ENCODE assay signal across 1 cellular context in genomic region chr18:74596959-74597661, GRCh38.
A peak's percentile ranks its signal among the peaks of the same experiment; 100 is the strongest.
TF ChIP-seq lines count a peak whose summit lies in the region.

No MANE protein-coding gene starts in this region.

TF ChIP-seq in K562, 482 proteins besides CTCF, POLR2A, EP300 and RAD21 (continued from another document and continues in another):
- no peak for TF ChIP-seq CHD7 (IDR thresholded peaks at IDR 0.05; ENCODE audit: low read depth, low read length)
- TF ChIP-seq L3MBTL2 (IDR thresholded peaks at IDR 0.05), result peak; percentile 90
- TF ChIP-seq MBD2 (IDR thresholded peaks at IDR 0.05; ENCODE audit: borderline replicate concordance, low read depth), result no peak
- no peak for TF ChIP-seq MLLT1 (IDR thresholded peaks at IDR 0.05)
- peak; percentile 73 for TF ChIP-seq PHF8 (IDR thresholded peaks at IDR 0.05; ENCODE audit: borderline replicate concordance, low read length)
- no peak for TF ChIP-seq POLR2AphosphoS2 (IDR thresholded peaks at IDR 0.05; ENCODE audit: low read length)
- no peak for TF ChIP-seq MYBL2 (IDR thresholded peaks at IDR 0.05; ENCODE audit: low read depth)
- no peak for TF ChIP-seq MYBL2 (CRISPR knock-in tag; IDR thresholded peaks at IDR 0.05; ENCODE audit: borderline replicate concordance)
- TF ChIP-seq CSDE1 (IDR thresholded peaks at IDR 0.05), result no peak
- TF ChIP-seq SRSF9 (IDR thresholded peaks at IDR 0.05; ENCODE audit: borderline replicate concordance, low read depth, low read length), result no peak
- TF ChIP-seq KLF16 (IDR thresholded peaks at IDR 0.05), result no peak; the same call in 1 of the 2 replicates
- TF ChIP-seq PREB (CRISPR knock-in tag; IDR thresholded peaks at IDR 0.05), result no peak
- TF ChIP-seq ZNF780A (CRISPR knock-in tag; IDR thresholded peaks at IDR 0.05), result no peak
- TF ChIP-seq KLF1 (tag; IDR thresholded peaks at IDR 0.05), result 0 out of 2 replicates have a peak, but pooled peaks have one; percentile 47
- TF ChIP-seq ZNF584 (CRISPR knock-in tag; IDR thresholded peaks at IDR 0.05; ENCODE audit: low read depth), result no peak
- peak; percentile 3 for TF ChIP-seq RBBP5 (IDR thresholded peaks at IDR 0.05; ENCODE audit: borderline replicate concordance, insufficient read depth, low read length, poor library complexity, severe bottlenecking)
- TF ChIP-seq RBM14 (IDR thresholded peaks at IDR 0.05; ENCODE audit: borderline replicate concordance, insufficient read depth, low read depth, low read length), result no peak
- no peak for TF ChIP-seq KAT7 (CRISPR knock-in tag; IDR thresholded peaks at IDR 0.05; ENCODE audit: borderline replicate concordance)
- TF ChIP-seq GTF2F1 (IDR thresholded peaks at IDR 0.05; ENCODE audit: low read depth, low read length), result no peak
- TF ChIP-seq MECOM (CRISPR knock-in tag; IDR thresholded peaks at IDR 0.05), result no peak
- peak; percentile 69; the same call in 1 of the 2 replicates for TF ChIP-seq KLF6 (CRISPR knock-in tag; IDR thresholded peaks at IDR 0.05; ENCODE audit: borderline replicate concordance)
- TF ChIP-seq ZNF512 (tag; IDR thresholded peaks at IDR 0.05), result no peak
- 0 out of 2 replicates have a peak, but pooled peaks have one; percentile 12 for TF ChIP-seq CXXC5 (CRISPR knock-in tag; IDR thresholded peaks at IDR 0.05)
- no peak for TF ChIP-seq HNRNPL (IDR thresholded peaks at IDR 0.05; ENCODE audit: low read depth, low read length)
- TF ChIP-seq SMARCA4 (IDR thresholded peaks at IDR 0.05), result no peak
- TF ChIP-seq SAP30 (IDR thresholded peaks at IDR 0.05; ENCODE audit: borderline replicate concordance, insufficient read depth, low read depth, low read length, poor library complexity, severe bottlenecking), result no peak
- no peak for TF ChIP-seq FOXM1 (IDR thresholded peaks at IDR 0.05; ENCODE audit: low read depth)
- no peak for TF ChIP-seq FOXM1 (CRISPR knock-in tag; IDR thresholded peaks at IDR 0.05; ENCODE audit: low read depth)
- TF ChIP-seq U2AF2 (optimal IDR thresholded peaks at IDR 0.05; ENCODE audit: low read depth, low read length), result no peak
- no peak for TF ChIP-seq STAG1 (CRISPR knock-in tag; IDR thresholded peaks at IDR 0.05; ENCODE audit: borderline replicate concordance)
- TF ChIP-seq CCNT2 (IDR thresholded peaks at IDR 0.05; ENCODE audit: borderline replicate concordance, extremely low read depth, insufficient read length, low read depth, low read length), result no peak
- TF ChIP-seq RNF219 (CRISPR knock-in tag; IDR thresholded peaks at IDR 0.05), result no peak
- TF ChIP-seq CTBP1 (IDR thresholded peaks at IDR 0.05; ENCODE audit: borderline replicate concordance), result no peak
- no peak for TF ChIP-seq NFIC (IDR thresholded peaks at IDR 0.05)
- no peak for TF ChIP-seq HCFC1 (IDR thresholded peaks at IDR 0.05; ENCODE audit: low read depth, low read length)
- TF ChIP-seq ZNF511 (CRISPR knock-in tag; IDR thresholded peaks at IDR 0.05), result no peak
- no peak for TF ChIP-seq ERF (CRISPR knock-in tag; IDR thresholded peaks at IDR 0.05)
- TF ChIP-seq NRF1 (conservative IDR thresholded peaks at IDR 0.05 in 1 of 2, IDR thresholded peaks at IDR 0.05 in 1 of 2), result no peak
- no peak for TF ChIP-seq MBD1 (CRISPR knock-in tag; IDR thresholded peaks at IDR 0.05)
- TF ChIP-seq CREB3L1 (IDR thresholded peaks at IDR 0.05; ENCODE audit: borderline replicate concordance, low read depth), result 0 out of 2 replicates have a peak, but pooled peaks have one; percentile 36
- no peak for TF ChIP-seq SOX6 (IDR thresholded peaks at IDR 0.05)
- TF ChIP-seq SMARCE1 (IDR thresholded peaks at IDR 0.05), result no peak
- no peak for TF ChIP-seq GABPB1 (CRISPR knock-in tag; IDR thresholded peaks at IDR 0.05)
- no peak for TF ChIP-seq NFE2 (IDR thresholded peaks at IDR 0.05; ENCODE audit: low read depth)
